In the genomic region with DNA sequence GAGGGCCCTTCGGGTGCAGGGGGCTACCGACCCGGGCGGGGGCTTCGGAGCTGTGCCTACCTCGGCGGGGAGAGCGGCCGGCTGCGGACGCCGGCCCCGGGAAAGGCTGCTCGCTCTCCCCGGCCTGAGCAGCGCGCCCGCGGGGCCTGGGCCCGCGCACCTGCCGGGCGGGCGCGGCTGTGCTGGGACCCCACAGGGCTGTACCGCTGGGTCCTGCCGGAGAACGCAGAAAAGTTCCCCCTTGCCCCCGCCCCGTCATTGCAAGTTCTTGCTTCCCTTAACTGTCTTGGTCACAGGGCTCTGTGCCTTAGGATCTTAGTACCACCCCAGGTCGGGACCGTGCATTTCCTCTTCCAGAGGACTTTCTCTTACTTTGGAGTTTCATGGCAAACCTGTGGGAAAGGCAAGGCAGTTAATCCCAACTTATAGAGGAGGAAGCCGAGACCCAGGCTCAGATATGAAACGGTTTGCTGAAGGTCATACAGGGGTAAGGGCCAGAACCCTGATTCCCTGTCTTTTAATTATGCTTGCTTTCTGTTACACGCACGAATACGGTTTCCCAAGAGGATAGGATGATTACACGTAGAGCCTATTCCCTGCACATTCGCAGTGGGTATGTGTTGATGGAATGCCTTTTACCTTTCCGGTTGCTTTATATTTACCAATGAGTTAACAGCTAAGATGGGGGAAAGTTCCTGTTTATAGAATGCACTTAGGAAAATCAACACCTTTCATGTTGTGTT, we compare ENCODE assay signal across 8 cellular contexts. TPM values are rescaled to one million over a fixed set of nuclear protein-coding genes. Genes with fewer than 3 reads are reported as not detected.
DNase-seq lines count a peak whose midpoint lies in the region; ATAC-seq and TF ChIP-seq lines count a peak whose summit lies in the region.

No MANE protein-coding gene starts in this region.

- H3K27ac ChIP-seq in C4-2B (peak overlapping the region; percentile 66), mucosa of rectum (ENCODE audit: low read depth in 2 of 2, low read length in 2 of 2) (peak overlapping the region; percentile 95)

- peaks cover 12 to 20% of the 10 kb centered on the region in 2 donors for H3K4me1 ChIP-seq in mucosa of rectum (ENCODE audit: control insufficient read depth in 2 of 2, insufficient read depth in 2 of 2, low read length in 2 of 2)

- H3K36me3 ChIP-seq in mucosa of rectum (ENCODE audit: control insufficient read depth in 2 of 2, insufficient read depth in 2 of 2, low read length in 2 of 2): no peaks in the 10 kb centered on the region

- peak overlapping the region; percentile 92 for H3K4me3 ChIP-seq in epithelial cell of proximal tubule (ENCODE audit: low read depth, low read length)
- H3K4me3 ChIP-seq in mucosa of rectum (ENCODE audit: low read length in 2 of 2): peak overlapping the region; percentile 85 to 94

- peak; percentile 2; the same call in 1 of the 2 replicates for TF ChIP-seq CTCF in C4-2B (conservative IDR thresholded peaks at IDR 0.05)
- TF ChIP-seq CTCF in epithelial cell of proximal tubule (conservative IDR thresholded peaks at IDR 0.05; ENCODE audit: low read depth, low read length): no peak
- TF ChIP-seq CTCF in type B pancreatic cell (conservative IDR thresholded peaks at IDR 0.05): no peak

- H3K4me1 Mint-ChIP-seq in type B pancreatic cell (ENCODE audit: unreplicated experiment): peaks cover 7% of the 10 kb centered on the region

- no peaks in the 10 kb centered on the region for H3K27me3 ChIP-seq in mucosa of rectum (ENCODE audit: control insufficient read depth in 2 of 2, insufficient read depth in 2 of 2, low read length in 2 of 2)

- peak overlapping the region; percentile 86 for H3K27ac Mint-ChIP-seq in type B pancreatic cell

- peak; percentile 47 for ATAC-seq in HG03354 (IDR thresholded peaks at IDR 0.05; ENCODE audit: poor library complexity, severe bottlenecking, unreplicated experiment)

- H3K4me3 Mint-ChIP-seq in type B pancreatic cell: peak overlapping the region; percentile 94

- no peaks in the 10 kb centered on the region for H3K9me3 ChIP-seq in mucosa of rectum (ENCODE audit: control insufficient read depth in 2 of 2, low read length in 2 of 2)

- peaks cover 48% of the 10 kb centered on the region for H3K27me3 Mint-ChIP-seq in type B pancreatic cell

- peaks cover 8% of the 10 kb centered on the region for H3K36me3 Mint-ChIP-seq in type B pancreatic cell

- H3K9ac ChIP-seq in mucosa of rectum (ENCODE audit: low read depth in 1 of 2, low read length in 2 of 2): peak overlapping the region; percentile 94

- DNase-seq in GM19240 (ENCODE audit: insufficient read length, low spot score) (peak; percentile 15), T-helper 9 cell (peak; percentile 2), epithelial cell of proximal tubule (ENCODE audit: low read depth) (no peak), type B pancreatic cell (ENCODE audit: extremely low spot score, unreplicated experiment) (peak; percentile 71), NCI-H2171 (lab: John Stamatoyannopoulos, UW) (no peak)

- H3K9me3 Mint-ChIP-seq in type B pancreatic cell: no peaks in the 10 kb centered on the region

RNA-seq across cellular contexts. Expression of a gene that starts 0.7 kb away (rescaled TPM):
- 27.4 and 29.5 TPM in 2 replicates for total RNA-seq in epithelial cell of proximal tubule
- 12.0 and 14.7 TPM in 2 replicates for total RNA-seq in type B pancreatic cell (ENCODE audit: low replicate concordance)

Comparison
In these comparisons a context has a peak if more than half of its experiments do, and no peak if none do; other contexts are left out.
1. DNase-seq: peak in GM19240 (single experiment), T-helper 9 cell (single experiment) and type B pancreatic cell (single experiment); none in epithelial cell of proximal tubule (single experiment) and NCI-H2171 (single experiment).